1 cellular context compared by ENCODE assay signal in the genomic region with DNA sequence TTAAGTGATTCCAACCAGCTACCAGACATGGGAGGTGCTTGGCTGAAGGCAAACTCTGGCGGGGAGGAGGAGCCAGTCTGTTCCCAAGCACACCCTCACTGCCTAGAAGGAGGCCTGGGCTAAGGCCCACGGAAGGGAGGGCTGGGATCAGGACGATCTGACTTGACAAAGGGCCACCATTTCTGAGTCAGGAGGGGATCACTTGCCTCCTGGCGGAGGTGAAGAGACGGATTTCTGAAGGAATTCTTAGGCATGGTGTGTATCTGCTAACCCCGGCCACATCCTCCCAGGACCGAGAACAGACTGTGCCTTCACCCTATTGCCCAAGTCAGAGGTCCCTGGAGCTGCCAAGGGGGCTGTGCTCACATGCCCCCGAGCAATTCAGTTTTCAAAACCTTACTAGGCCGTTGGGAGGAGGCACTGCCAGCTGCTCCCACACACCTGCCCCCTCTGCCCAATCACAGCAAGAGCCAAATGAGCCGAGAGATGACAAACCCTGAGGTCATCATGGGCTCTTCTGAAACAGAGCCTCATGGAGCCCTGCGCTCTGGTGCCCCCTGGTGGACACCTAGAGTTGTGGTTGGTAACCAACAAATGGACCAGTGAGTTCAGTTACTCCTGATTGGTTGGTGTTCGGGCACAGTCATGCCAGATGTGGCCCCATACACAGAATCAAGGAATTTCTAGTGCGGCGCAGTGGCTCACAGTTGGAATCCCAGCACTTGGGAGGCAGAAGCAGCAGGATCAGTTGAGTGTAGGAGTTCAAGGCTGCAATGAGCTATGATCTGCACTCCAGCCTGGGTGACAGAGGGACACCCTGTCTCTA.
TF ChIP-seq lines count a peak whose summit lies in the region.

No MANE protein-coding gene starts in this region.

TF ChIP-seq in HepG2, 621 proteins besides CTCF, POLR2A, EP300 and RAD21 (continued from another document):
- TF ChIP-seq, protein P1, sequence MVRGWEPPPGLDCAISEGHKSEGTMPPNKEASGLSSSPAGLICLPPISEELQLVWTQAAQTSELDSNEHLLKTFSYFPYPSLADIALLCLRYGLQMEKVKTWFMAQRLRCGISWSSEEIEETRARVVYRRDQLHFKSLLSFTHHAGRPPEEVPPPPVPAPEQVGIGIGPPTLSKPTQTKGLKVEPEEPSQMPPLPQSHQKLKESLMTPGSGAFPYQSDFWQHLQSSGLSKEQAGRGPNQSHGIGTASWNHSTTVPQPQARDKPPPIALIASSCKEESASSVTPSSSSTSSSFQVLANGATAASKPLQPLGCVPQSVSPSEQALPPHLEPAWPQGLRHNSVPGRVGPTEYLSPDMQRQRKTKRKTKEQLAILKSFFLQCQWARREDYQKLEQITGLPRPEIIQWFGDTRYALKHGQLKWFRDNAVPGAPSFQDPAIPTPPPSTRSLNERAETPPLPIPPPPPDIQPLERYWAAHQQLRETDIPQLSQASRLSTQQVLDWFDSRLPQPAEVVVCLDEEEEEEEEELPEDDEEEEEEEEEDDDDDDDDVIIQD (CRISPR knock-in tag; IDR thresholded peaks at IDR 0.05; ENCODE audit: low read depth), result peak; percentile 48; the same call in 1 of the 2 replicates
- TF ChIP-seq, protein P2, sequence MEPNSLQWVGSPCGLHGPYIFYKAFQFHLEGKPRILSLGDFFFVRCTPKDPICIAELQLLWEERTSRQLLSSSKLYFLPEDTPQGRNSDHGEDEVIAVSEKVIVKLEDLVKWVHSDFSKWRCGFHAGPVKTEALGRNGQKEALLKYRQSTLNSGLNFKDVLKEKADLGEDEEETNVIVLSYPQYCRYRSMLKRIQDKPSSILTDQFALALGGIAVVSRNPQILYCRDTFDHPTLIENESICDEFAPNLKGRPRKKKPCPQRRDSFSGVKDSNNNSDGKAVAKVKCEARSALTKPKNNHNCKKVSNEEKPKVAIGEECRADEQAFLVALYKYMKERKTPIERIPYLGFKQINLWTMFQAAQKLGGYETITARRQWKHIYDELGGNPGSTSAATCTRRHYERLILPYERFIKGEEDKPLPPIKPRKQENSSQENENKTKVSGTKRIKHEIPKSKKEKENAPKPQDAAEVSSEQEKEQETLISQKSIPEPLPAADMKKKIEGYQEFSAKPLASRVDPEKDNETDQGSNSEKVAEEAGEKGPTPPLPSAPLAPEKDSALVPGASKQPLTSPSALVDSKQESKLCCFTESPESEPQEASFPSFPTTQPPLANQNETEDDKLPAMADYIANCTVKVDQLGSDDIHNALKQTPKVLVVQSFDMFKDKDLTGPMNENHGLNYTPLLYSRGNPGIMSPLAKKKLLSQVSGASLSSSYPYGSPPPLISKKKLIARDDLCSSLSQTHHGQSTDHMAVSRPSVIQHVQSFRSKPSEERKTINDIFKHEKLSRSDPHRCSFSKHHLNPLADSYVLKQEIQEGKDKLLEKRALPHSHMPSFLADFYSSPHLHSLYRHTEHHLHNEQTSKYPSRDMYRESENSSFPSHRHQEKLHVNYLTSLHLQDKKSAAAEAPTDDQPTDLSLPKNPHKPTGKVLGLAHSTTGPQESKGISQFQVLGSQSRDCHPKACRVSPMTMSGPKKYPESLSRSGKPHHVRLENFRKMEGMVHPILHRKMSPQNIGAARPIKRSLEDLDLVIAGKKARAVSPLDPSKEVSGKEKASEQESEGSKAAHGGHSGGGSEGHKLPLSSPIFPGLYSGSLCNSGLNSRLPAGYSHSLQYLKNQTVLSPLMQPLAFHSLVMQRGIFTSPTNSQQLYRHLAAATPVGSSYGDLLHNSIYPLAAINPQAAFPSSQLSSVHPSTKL (CRISPR knock-in tag; IDR thresholded peaks at IDR 0.05), result peak; percentile 34; the same call in 1 of the 2 replicates
- TF ChIP-seq ZBTB21 (CRISPR knock-in tag; IDR thresholded peaks at IDR 0.05), result peak; percentile 75; the same call in 1 of the 2 replicates
- 0 out of 2 replicates have a peak, but pooled peaks have one; percentile 35 for TF ChIP-seq TBX2 (CRISPR knock-in tag; IDR thresholded peaks at IDR 0.05; ENCODE audit: borderline replicate concordance)
- TF ChIP-seq KLF16 (CRISPR knock-in tag; IDR thresholded peaks at IDR 0.05), result peak in 1 of 2 experiments; percentile 64; a peak in 2 of 4 replicates
- TF ChIP-seq, protein P3, sequence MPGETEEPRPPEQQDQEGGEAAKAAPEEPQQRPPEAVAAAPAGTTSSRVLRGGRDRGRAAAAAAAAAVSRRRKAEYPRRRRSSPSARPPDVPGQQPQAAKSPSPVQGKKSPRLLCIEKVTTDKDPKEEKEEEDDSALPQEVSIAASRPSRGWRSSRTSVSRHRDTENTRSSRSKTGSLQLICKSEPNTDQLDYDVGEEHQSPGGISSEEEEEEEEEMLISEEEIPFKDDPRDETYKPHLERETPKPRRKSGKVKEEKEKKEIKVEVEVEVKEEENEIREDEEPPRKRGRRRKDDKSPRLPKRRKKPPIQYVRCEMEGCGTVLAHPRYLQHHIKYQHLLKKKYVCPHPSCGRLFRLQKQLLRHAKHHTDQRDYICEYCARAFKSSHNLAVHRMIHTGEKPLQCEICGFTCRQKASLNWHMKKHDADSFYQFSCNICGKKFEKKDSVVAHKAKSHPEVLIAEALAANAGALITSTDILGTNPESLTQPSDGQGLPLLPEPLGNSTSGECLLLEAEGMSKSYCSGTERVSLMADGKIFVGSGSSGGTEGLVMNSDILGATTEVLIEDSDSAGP (CRISPR knock-in tag; IDR thresholded peaks at IDR 0.05; ENCODE audit: borderline replicate concordance), result peak; percentile 53; the same call in 1 of the 2 replicates
- TF ChIP-seq ZNF589 (CRISPR knock-in tag; conservative IDR thresholded peaks at IDR 0.05), result no peak
- no peak for TF ChIP-seq SOX6 (IDR thresholded peaks at IDR 0.05)
- 0 out of 2 replicates have a peak, but pooled peaks have one; percentile 16 for TF ChIP-seq SOX6 (CRISPR knock-in tag; IDR thresholded peaks at IDR 0.05)
- TF ChIP-seq ATF1 (CRISPR knock-in tag; IDR thresholded peaks at IDR 0.05), result 0 out of 2 replicates have a peak, but pooled peaks have one; percentile 41
- TF ChIP-seq BORCS8-MEF2B (CRISPR knock-in tag; IDR thresholded peaks at IDR 0.05), result no peak
- TF ChIP-seq CBFB (CRISPR knock-in tag; IDR thresholded peaks at IDR 0.05), result peak; percentile 65; the same call in 1 of the 2 replicates
- TF ChIP-seq ZNF563 (CRISPR knock-in tag; IDR thresholded peaks at IDR 0.05), result no peak
- TF ChIP-seq MEF2D (CRISPR knock-in tag; IDR thresholded peaks at IDR 0.05), result no peak
- TF ChIP-seq MYC (CRISPR knock-in tag; IDR thresholded peaks at IDR 0.05; ENCODE audit: borderline replicate concordance), result peak; percentile 50; the same call in 1 of the 2 replicates
- TF ChIP-seq TOPORS (CRISPR knock-in tag; IDR thresholded peaks at IDR 0.05), result no peak
